Comparison of ENCODE assay signal across 9 cellular contexts in the genomic region with DNA sequence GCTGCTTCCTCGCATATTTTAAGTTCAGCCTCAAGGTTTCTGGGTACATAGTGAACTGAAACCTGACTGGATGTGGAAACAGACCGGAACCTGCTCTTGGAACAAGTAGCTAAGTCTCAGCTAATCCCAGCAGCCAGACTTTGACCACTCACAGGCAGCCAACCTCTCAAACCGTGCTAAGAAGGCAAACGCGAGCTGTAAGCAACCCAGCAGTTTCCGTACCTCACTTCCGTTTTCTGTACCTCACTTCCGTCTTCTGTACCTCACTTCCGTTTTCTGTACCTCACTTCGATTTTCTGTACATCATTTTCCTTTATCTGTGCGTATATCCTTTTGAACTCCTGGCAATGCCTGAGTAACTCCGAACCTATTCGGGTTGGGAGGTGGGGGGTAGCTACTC.
DNase-seq lines count a peak whose midpoint lies in the region; ATAC-seq and TF ChIP-seq lines count a peak whose summit lies in the region.
"Had no signal": no experiment of that assay in that cellular context is flagged by ENCODE, and none has a peak within 500 bp of the region (broad histone marks: within the 10 kb centered on the region; RNA-seq: fewer than 3 reads in every experiment).

No MANE protein-coding gene starts in this region.

- H3K36me3 ChIP-seq in adipocyte (ENCODE audit: control insufficient read depth, insufficient read depth, low read length, severe bottlenecking) (peaks cover 8% of the 10 kb centered on the region), osteoblast (ENCODE audit: insufficient read depth, low read length) (no peaks in the 10 kb centered on the region)

- H3K4me3 ChIP-seq in adipocyte (ENCODE audit: low read length) (peak overlapping the region; percentile 61), osteoblast (ENCODE audit: insufficient read depth, low read length) (peak overlapping the region; percentile 57)

- peak; percentile 53 for DNase-seq in CD14-positive monocyte (ENCODE audit: low spot score)
- DNase-seq in M059J (ENCODE audit: low read depth) = peak; percentile 88
- no peak for DNase-seq in adipocyte (ENCODE audit: low read depth)
- no peak for DNase-seq in osteoblast (ENCODE audit: insufficient read length, low spot score, missing footprints)
- no peak for DNase-seq in activated T-cell treated with anti-CD3 and anti-CD28 coated beads, Interleukin-2, amount 50 U/mL, for 4 hours
- no peak for DNase-seq in stimulated activated CD4-positive, alpha-beta T cell treated with anti-CD3 and anti-CD28 coated beads, Interleukin-4, amount 100 ng/mL, for 1 hour
- no peak for DNase-seq in NCI-H1105 treated with DMSO at 0.1 percent for 48 hours (lab: John Stamatoyannopoulos, UW)
- DNase-seq: NCI-H446 treated with DMSO at 0.1 percent for 48 hours had no signal

- peak overlapping the region; percentile 82 to 94 for H3K4me3 Mint-ChIP-seq in CD14-positive monocyte
- no peak overlapping the region for H3K4me3 Mint-ChIP-seq in activated T-cell treated with anti-CD3 and anti-CD28 coated beads, Interleukin-2, amount 50 U/mL, for 4 hours

- peaks cover 9% of the 10 kb centered on the region for H3K4me1 Mint-ChIP-seq in CD14-positive monocyte
- no peaks in the 10 kb centered on the region for H3K4me1 Mint-ChIP-seq in activated T-cell treated with anti-CD3 and anti-CD28 coated beads, Interleukin-2, amount 50 U/mL, for 4 hours (ENCODE audit: low read depth)

- peak overlapping the region; percentile 35 for H3K27ac ChIP-seq in osteoblast (ENCODE audit: low read depth, low read length)

- H3K4me1 ChIP-seq in adipocyte (ENCODE audit: control insufficient read depth, insufficient read depth, low read length) = peaks cover 6% of the 10 kb centered on the region
- no peaks in the 10 kb centered on the region for H3K4me1 ChIP-seq in osteoblast (ENCODE audit: insufficient read depth, low read length)

- H3K9me3 Mint-ChIP-seq in CD14-positive monocyte = peaks cover 3 to 20% (median 16%) of the 10 kb centered on the region in 7 donors
- peaks cover 3% of the 10 kb centered on the region for H3K9me3 Mint-ChIP-seq in activated T-cell treated with anti-CD3 and anti-CD28 coated beads, Interleukin-2, amount 50 U/mL, for 4 hours

- H3K36me3 Mint-ChIP-seq in CD14-positive monocyte = peaks cover 2 to 4% of the 10 kb centered on the region in 2 donors
- peaks cover 12% of the 10 kb centered on the region for H3K36me3 Mint-ChIP-seq in activated T-cell treated with anti-CD3 and anti-CD28 coated beads, Interleukin-2, amount 50 U/mL, for 4 hours (ENCODE audit: insufficient read depth)

- peaks cover 0 to 2% (median 0%) of the 10 kb centered on the region in 3 donors for H3K27me3 Mint-ChIP-seq in CD14-positive monocyte (ENCODE audit: low read depth in 3 of 3)
- H3K27me3 Mint-ChIP-seq in activated T-cell treated with anti-CD3 and anti-CD28 coated beads, Interleukin-2, amount 50 U/mL, for 4 hours (ENCODE audit: low read depth) = peaks cover 1% of the 10 kb centered on the region

- ATAC-seq in activated T-cell treated with anti-CD3 and anti-CD28 coated beads, Interleukin-2, amount 50 U/mL, for 4 hours = no peak
- no peak for ATAC-seq in HG03280 (IDR thresholded peaks at IDR 0.05; ENCODE audit: unreplicated experiment)

- intact Hi-C loops in CD14-positive monocyte (cut with micrococcal nuclease) = no loop called here

- no peak for TF ChIP-seq CTCF in CD14-positive monocyte (IDR thresholded peaks at IDR 0.05)
- no peak for TF ChIP-seq CTCF in osteoblast (IDR thresholded peaks at IDR 0.05; ENCODE audit: extremely low read depth, low read depth, low read length)

- H3K27me3 ChIP-seq in adipocyte (replicated peaks; ENCODE audit: control insufficient read depth, insufficient read depth, low read length) (no peaks in the 10 kb centered on the region), osteoblast (ENCODE audit: insufficient read depth, low read length) (no peaks in the 10 kb centered on the region)

- H3K4me2 ChIP-seq in osteoblast (ENCODE audit: insufficient read depth, low read length) = peak overlapping the region; percentile 75

- peak overlapping the region; percentile 43 for H2AFZ ChIP-seq in osteoblast (ENCODE audit: low read length)

- peak overlapping the region; percentile 47 for H3K9ac ChIP-seq in adipocyte (ENCODE audit: low read length)

- H3K9me3 ChIP-seq in adipocyte (ENCODE audit: control insufficient read depth, low read length) (no peaks in the 10 kb centered on the region), osteoblast (ENCODE audit: low read depth, low read length) (no peaks in the 10 kb centered on the region)

- peak overlapping the region; percentile 94 to 99 (median 97) for H3K27ac Mint-ChIP-seq in CD14-positive monocyte

- H3K79me2 ChIP-seq in osteoblast (ENCODE audit: insufficient read depth, low read length) = no peaks in the 10 kb centered on the region

- H4K20me1 ChIP-seq in osteoblast (ENCODE audit: insufficient read depth, low read length) = no peaks in the 10 kb centered on the region

Comparison
In these comparisons a context has a peak if more than half of its experiments do, and no peak if none do; other contexts are left out.
1. DNase-seq: peak in CD14-positive monocyte (single experiment) and M059J (single experiment); none in adipocyte (single experiment), osteoblast (single experiment), activated T-cell treated with anti-CD3 and anti-CD28 coated beads, Interleukin-2, amount 50 U/mL, for 4 hours (single experiment), stimulated activated CD4-positive, alpha-beta T cell treated with anti-CD3 and anti-CD28 coated beads, Interleukin-4, amount 100 ng/mL, for 1 hour (single experiment) and NCI-H1105 treated with DMSO at 0.1 percent for 48 hours (single experiment).